Comparison of ENCODE assay signal across 8 cellular contexts in genomic region chr6:28251648-28252506, GRCh38. TPM values are rescaled to one million over a fixed set of nuclear protein-coding genes. Genes with fewer than 3 reads are reported as not detected.
DNase-seq lines count a peak whose midpoint lies in the region; ATAC-seq and TF ChIP-seq lines count a peak whose summit lies in the region.

TSS of gene ZKSCAN4 (minus strand) at chr6:28252269. CDS start at chr6:28251980, 289 bp downstream.

- H3K4me1 ChIP-seq in left ventricle myocardium inferior (peaks cover 38% of the 10 kb centered on the region), upper lobe of right lung (peaks cover 21% of the 10 kb centered on the region)

- H3K9me3 ChIP-seq in left ventricle myocardium inferior (replicated peaks), result no peaks in the 10 kb centered on the region
- H3K9me3 ChIP-seq in upper lobe of right lung, result no peaks in the 10 kb centered on the region

- ATAC-seq in upper lobe of right lung, result peak; percentile 99

- peak within 1 kb of the TSS; percentile 62 for H3K27ac ChIP-seq in left ventricle myocardium inferior (replicated peaks)
- H3K27ac ChIP-seq in upper lobe of right lung, result peak within 1 kb of the TSS; percentile 52

- H3K36me3 ChIP-seq in left ventricle myocardium inferior (peaks cover 23% of the 10 kb centered on the region), upper lobe of right lung (peaks cover 22% of the 10 kb centered on the region)

- TF ChIP-seq CTCF in HFF-Myc (IDR thresholded peaks at IDR 0.05; ENCODE audit: low read depth, low read length, missing control alignments), result no peak
- no peak for TF ChIP-seq CTCF in left ventricle myocardium inferior (IDR thresholded peaks at IDR 0.05; ENCODE audit: borderline replicate concordance)
- TF ChIP-seq CTCF in upper lobe of right lung (IDR thresholded peaks at IDR 0.05), result no peak

- DNase-seq in GF-D8 (lab: John Stamatoyannopoulos, UW) (peak; percentile 65), HFF-Myc (ENCODE audit: extremely low read depth, low read depth) (peak; percentile 86), NCI-H1417 treated with DMSO at 0.1 percent for 48 hours (lab: John Stamatoyannopoulos, UW) (peak; percentile 24), SW480 (ENCODE audit: low spot score) (peak; percentile 82), amniotic epithelial cell (ENCODE audit: low read depth) (peak; percentile 94), left ventricle myocardium inferior (peak; percentile 74), posterior vena cava (ENCODE audit: low spot score) (peak; percentile 87), upper lobe of right lung (peak; percentile 74)

- H3K4me3 ChIP-seq in HFF-Myc (replicated peaks; ENCODE audit: low read depth, low read length) (peak within 1 kb of the TSS; percentile 58), left ventricle myocardium inferior (peak within 1 kb of the TSS; percentile 89), upper lobe of right lung (peak within 1 kb of the TSS; percentile 95)

- intact Hi-C loops in left ventricle myocardium inferior (cut with micrococcal nuclease), result loop anchor here (10.0 kb wide), 1 partner anchor 107 kb away; the partner anchor contains the start of gene ZKSCAN8
- intact Hi-C loops in posterior vena cava (cut with DNase I), result no loop called here
- intact Hi-C loops in upper lobe of right lung (cut with DNase I), result loop anchor here (10.0 kb wide), 1 partner anchor 103 kb away; no protein-coding TSS in a partner anchor

- H3K27me3 ChIP-seq in left ventricle myocardium inferior (ENCODE audit: low read depth) (no peaks in the 10 kb centered on the region), upper lobe of right lung (no peaks in the 10 kb centered on the region)

RNA-seq across cellular contexts. Expression of gene ZKSCAN4, which starts in this region (rescaled TPM):
- total RNA-seq in left ventricle myocardium inferior (3.1 TPM), posterior vena cava (1 to 10 TPM; 3.1 to 5.6 TPM), upper lobe of right lung (4.5 TPM)

Comparison
In these comparisons a context has a peak if more than half of its experiments do, and no peak if none do; other contexts are left out.
1. Peak in every context shown above with its lines: DNase-seq, ATAC-seq, H3K4me3 ChIP-seq and H3K27ac ChIP-seq.
2. DNase-seq: peak in every context shown above with its lines; median percentile 94 in amniotic epithelial cell; 87 in posterior vena cava; 86 in HFF-Myc; 82 in SW480; 74 in left ventricle myocardium inferior; 74 in upper lobe of right lung; 65 in GF-D8; 24 in NCI-H1417 treated with DMSO at 0.1 percent for 48 hours.
3. intact Hi-C loops: an anchor here in left ventricle myocardium inferior (10.0 kb wide) and upper lobe of right lung (10.0 kb wide); none called in posterior vena cava.